Comparison of ENCODE assay signal across 9 cellular contexts in the genomic region with DNA sequence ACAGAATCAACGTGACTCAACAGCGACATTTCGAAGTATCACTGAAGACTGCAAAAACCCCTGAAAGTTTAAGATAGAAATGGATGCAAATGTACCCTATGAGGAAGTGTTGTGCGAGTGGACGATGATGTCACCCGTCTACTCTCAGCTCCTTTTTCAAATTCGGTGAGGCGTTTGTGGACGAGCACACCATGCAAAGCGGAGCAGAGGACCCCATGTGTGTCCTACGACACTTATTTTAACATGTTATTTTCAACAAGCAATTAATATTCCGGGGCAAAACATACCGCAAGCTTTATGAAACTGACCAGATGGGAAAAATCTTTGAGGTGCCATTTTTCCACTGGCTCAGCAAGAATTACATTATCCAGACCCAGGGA. TPM values are rescaled to one million over a fixed set of nuclear protein-coding genes. Genes with fewer than 3 reads are reported as not detected.
A peak's percentile ranks its signal among the peaks of the same experiment; 100 is the strongest.
DNase-seq lines count a peak whose midpoint lies in the region; ATAC-seq, FAIRE-seq and TF ChIP-seq lines count a peak whose summit lies in the region.
"Had no signal": no experiment of that assay in that cellular context is flagged by ENCODE, and none has a peak within 500 bp of the region (broad histone marks: within the 10 kb centered on the region; RNA-seq: fewer than 3 reads in every experiment).

No MANE protein-coding gene starts in this region.

- peaks cover 12% of the 10 kb centered on the region for H3K4me1 ChIP-seq in psoas muscle

- no peak for TF ChIP-seq CTCF in glutamatergic neuron (IDR thresholded peaks at IDR 0.05; ENCODE audit: partially characterized antibody, unreplicated experiment)
- no peak for TF ChIP-seq CTCF in psoas muscle (IDR thresholded peaks at IDR 0.05)

- H3K9me3 Mint-ChIP-seq in activated T-helper 1 cell treated with anti-CD3 and anti-CD28 coated beads, Interleukin-12 subunit alpha, Interleukin-12 subunit beta, Interleukin-2, Interleukin-4 antibody, amounts not matched to agents 30 ng/mL and 10 ng/mL and 1 ng/mL, durations not matched to agents 14 hours and 24 hours and 36 hours = no peaks in the 10 kb centered on the region
- H3K9me3 Mint-ChIP-seq in glutamatergic neuron (ENCODE audit: unreplicated experiment) = peaks cover 25% of the 10 kb centered on the region
- H3K9me3 Mint-ChIP-seq: natural killer cell treated with Interleukin-12 subunit alpha and Interleukin-12 subunit beta and Interleukin-15 and Interleukin-18, amount 100 ng/mL, for 72 hours had no signal

- 42 to 64% (median 45%) methylated on average over 13 of the region's 13 CpGs for WGBS in psoas muscle, 3 donors

- intact Hi-C loops in activated T-helper 1 cell treated with anti-CD3 and anti-CD28 coated beads, Interleukin-12 subunit alpha, Interleukin-12 subunit beta, Interleukin-2, Interleukin-4 antibody, amounts not matched to agents 30 ng/mL and 10 ng/mL and 1 ng/mL, durations not matched to agents 14 hours and 24 hours and 36 hours (cut with micrococcal nuclease) = no loop called here
- intact Hi-C loops in psoas muscle (cut with DNase I) = loop anchor here in 1 of 2 donors (5.0 kb wide), 2 partner anchors 135 to 150 kb away; no protein-coding TSS in a partner anchor

- H3K27me3 ChIP-seq in psoas muscle (ENCODE audit: insufficient read depth in 3 of 3, low read length in 2 of 3) = peaks cover 0 to 57% (median 6%) of the 10 kb centered on the region in 3 donors

- no peak overlapping the region for H3K27ac Mint-ChIP-seq in activated T-helper 1 cell treated with anti-CD3 and anti-CD28 coated beads, Interleukin-12 subunit alpha, Interleukin-12 subunit beta, Interleukin-2, Interleukin-4 antibody, amounts not matched to agents 30 ng/mL and 10 ng/mL and 1 ng/mL, durations not matched to agents 14 hours and 24 hours and 36 hours
- peak overlapping the region; percentile 97 for H3K27ac Mint-ChIP-seq in glutamatergic neuron (ENCODE audit: unreplicated experiment)
- H3K27ac Mint-ChIP-seq: natural killer cell treated with Interleukin-12 subunit alpha and Interleukin-12 subunit beta and Interleukin-15 and Interleukin-18, amount 100 ng/mL, for 72 hours had no signal

- no peaks in the 10 kb centered on the region for H3K9me3 ChIP-seq in psoas muscle

- H3K4me3 Mint-ChIP-seq in activated T-helper 1 cell treated with anti-CD3 and anti-CD28 coated beads, Interleukin-12 subunit alpha, Interleukin-12 subunit beta, Interleukin-2, Interleukin-4 antibody, amounts not matched to agents 30 ng/mL and 10 ng/mL and 1 ng/mL, durations not matched to agents 14 hours and 24 hours and 36 hours = peak overlapping the region; percentile 57
- H3K4me3 Mint-ChIP-seq in glutamatergic neuron (ENCODE audit: unreplicated experiment) = peak overlapping the region; percentile 97

- no peak for FAIRE-seq in RCC 7860 (lab: Jason Lieb, UNC)

- H3K4me1 Mint-ChIP-seq in activated T-helper 1 cell treated with anti-CD3 and anti-CD28 coated beads, Interleukin-12 subunit alpha, Interleukin-12 subunit beta, Interleukin-2, Interleukin-4 antibody, amounts not matched to agents 30 ng/mL and 10 ng/mL and 1 ng/mL, durations not matched to agents 14 hours and 24 hours and 36 hours (ENCODE audit: low read depth) = no peaks in the 10 kb centered on the region
- peaks cover 41% of the 10 kb centered on the region for H3K4me1 Mint-ChIP-seq in glutamatergic neuron (ENCODE audit: low read depth, unreplicated experiment)

- ATAC-seq in GM19463 (IDR thresholded peaks at IDR 0.05; ENCODE audit: unreplicated experiment) (peak; percentile 42), psoas muscle (no peak)

- no peaks in the 10 kb centered on the region for H3K36me3 Mint-ChIP-seq in activated T-helper 1 cell treated with anti-CD3 and anti-CD28 coated beads, Interleukin-12 subunit alpha, Interleukin-12 subunit beta, Interleukin-2, Interleukin-4 antibody, amounts not matched to agents 30 ng/mL and 10 ng/mL and 1 ng/mL, durations not matched to agents 14 hours and 24 hours and 36 hours (ENCODE audit: low read depth)
- peaks cover 6% of the 10 kb centered on the region for H3K36me3 Mint-ChIP-seq in glutamatergic neuron (ENCODE audit: unreplicated experiment)
- H3K36me3 Mint-ChIP-seq: natural killer cell treated with Interleukin-12 subunit alpha and Interleukin-12 subunit beta and Interleukin-15 and Interleukin-18, amount 100 ng/mL, for 72 hours had no signal

- H3K36me3 ChIP-seq in psoas muscle (ENCODE audit: insufficient read depth in 1 of 2, low read depth in 1 of 2) = no peaks in the 10 kb centered on the region

- peak overlapping the region; percentile 69 for H3K4me3 ChIP-seq in psoas muscle

- DNase-seq in activated T-helper 1 cell treated with anti-CD3 and anti-CD28 coated beads, Interleukin-12 subunit alpha, Interleukin-12 subunit beta, Interleukin-2, Interleukin-4 antibody, amounts not matched to agents 30 ng/mL and 10 ng/mL and 1 ng/mL, durations not matched to agents 14 hours and 24 hours and 36 hours (ENCODE audit: low spot score) = no peak
- DNase-seq in glutamatergic neuron = no peak
- DNase-seq in psoas muscle = no peak
- no peak for DNase-seq in caudate nucleus (lab: John Stamatoyannopoulos, UW)
- DNase-seq in DMS53 treated with DMSO at 0.1 percent for 48 hours (lab: John Stamatoyannopoulos, UW; ENCODE audit: unreplicated experiment) = no peak
- no peak for DNase-seq in iPS-NIHi11 (ENCODE audit: low spot score)
- no peak for DNase-seq in RCC 7860 (ENCODE audit: low spot score)

- H3K27me3 Mint-ChIP-seq in activated T-helper 1 cell treated with anti-CD3 and anti-CD28 coated beads, Interleukin-12 subunit alpha, Interleukin-12 subunit beta, Interleukin-2, Interleukin-4 antibody, amounts not matched to agents 30 ng/mL and 10 ng/mL and 1 ng/mL, durations not matched to agents 14 hours and 24 hours and 36 hours (ENCODE audit: insufficient read depth) = peaks cover 17% of the 10 kb centered on the region
- peaks cover 28% of the 10 kb centered on the region for H3K27me3 Mint-ChIP-seq in glutamatergic neuron (ENCODE audit: unreplicated experiment)

- H3K27ac ChIP-seq in psoas muscle (peak overlapping the region; percentile 71), caudate nucleus (ENCODE audit: low read depth, low read length) (no peak overlapping the region)

RNA-seq across cellular contexts. Expression of a gene that starts 2.0 kb away (rescaled TPM):
- 1.7 and 1.9 TPM in 2 replicates for total RNA-seq in activated T-helper 1 cell treated with anti-CD3 and anti-CD28 coated beads, Interleukin-12 subunit alpha, Interleukin-12 subunit beta, Interleukin-2, Interleukin-4 antibody, amounts not matched to agents 30 ng/mL and 10 ng/mL and 1 ng/mL, durations not matched to agents 14 hours and 24 hours and 36 hours
- total RNA-seq in glutamatergic neuron (ENCODE audit: unreplicated experiment) (226 TPM), psoas muscle (10 to 100 TPM in 3 of 4 donors, 1 to 10 TPM in 1; 8.5 to 15.4 (median 12.6) TPM)
- 1 to 10 TPM; 4.1 to 9.4 (median 4.8) TPM for polyA plus RNA-seq in psoas muscle

Comparison
In these comparisons a context has a peak if more than half of its experiments do, and no peak if none do; other contexts are left out.
1. RNA of a gene that starts 2.0 kb away (total RNA-seq): 226 TPM in glutamatergic neuron (single experiment); 8.5 to 15.4 TPM in psoas muscle and 1.7 to 1.9 TPM in activated T-helper 1 cell treated with anti-CD3 and anti-CD28 coated beads, Interleukin-12 subunit alpha, Interleukin-12 subunit beta, Interleukin-2, Interleukin-4 antibody, amounts not matched to agents 30 ng/mL and 10 ng/mL and 1 ng/mL, durations not matched to agents 14 hours and 24 hours and 36 hours; every median in the first group is over 10 times any median in the second.